In genomic region chr17:77426676-77427386, GRCh38 we compare ENCODE assay signal across 8 cellular contexts.
DNase-seq lines count a peak whose midpoint lies in the region; ATAC-seq and TF ChIP-seq lines count a peak whose summit lies in the region.

No MANE protein-coding gene starts in this region.

- H3K27ac ChIP-seq in cardiac muscle cell = peak overlapping the region; percentile 49

- peak overlapping the region; percentile 86 for H3K27ac Mint-ChIP-seq in dendritic cell treated with granulocyte-macrophage colony-stimulating factor and Interleukin-4, amounts not matched to agents 40 ng/mL and 50 ng/mL, for 4 days
- peak overlapping the region; percentile 79 to 98 (median 81) for H3K27ac Mint-ChIP-seq in nephron
- H3K27ac Mint-ChIP-seq in activated T-helper 1 cell treated with anti-CD3 and anti-CD28 coated beads, Interleukin-12 subunit alpha, Interleukin-12 subunit beta, Interleukin-2, Interleukin-4 antibody, amounts not matched to agents 30 ng/mL and 10 ng/mL and 1 ng/mL, durations not matched to agents 14 hours and 24 hours and 36 hours = no peak overlapping the region

- no peak for ATAC-seq in left ventricle myocardium superior
- ATAC-seq in GM19351 (IDR thresholded peaks at IDR 0.05; ENCODE audit: unreplicated experiment) = no peak

- H3K27me3 Mint-ChIP-seq in dendritic cell treated with granulocyte-macrophage colony-stimulating factor and Interleukin-4, amounts not matched to agents 40 ng/mL and 50 ng/mL, for 4 days = no peaks in the 10 kb centered on the region
- H3K27me3 Mint-ChIP-seq in nephron (ENCODE audit: low read depth) = peaks cover 3% of the 10 kb centered on the region
- no peaks in the 10 kb centered on the region for H3K27me3 Mint-ChIP-seq in activated T-helper 1 cell treated with anti-CD3 and anti-CD28 coated beads, Interleukin-12 subunit alpha, Interleukin-12 subunit beta, Interleukin-2, Interleukin-4 antibody, amounts not matched to agents 30 ng/mL and 10 ng/mL and 1 ng/mL, durations not matched to agents 14 hours and 24 hours and 36 hours (ENCODE audit: insufficient read depth)

- intact Hi-C loops in left ventricle myocardium superior (cut with micrococcal nuclease) = loop anchor here (10.0 kb wide), 1 partner anchor 102 kb away; no protein-coding TSS in a partner anchor
- intact Hi-C loops in dendritic cell treated with granulocyte-macrophage colony-stimulating factor and Interleukin-4, amounts not matched to agents 40 ng/mL and 50 ng/mL, for 4 days (cut with micrococcal nuclease) = loop anchor here (10.0 kb wide), 1 partner anchor 52 kb away; no protein-coding TSS in a partner anchor
- intact Hi-C loops in activated T-helper 1 cell treated with anti-CD3 and anti-CD28 coated beads, Interleukin-12 subunit alpha, Interleukin-12 subunit beta, Interleukin-2, Interleukin-4 antibody, amounts not matched to agents 30 ng/mL and 10 ng/mL and 1 ng/mL, durations not matched to agents 14 hours and 24 hours and 36 hours (cut with micrococcal nuclease) = no loop called here

- H3K4me1 Mint-ChIP-seq in dendritic cell treated with granulocyte-macrophage colony-stimulating factor and Interleukin-4, amounts not matched to agents 40 ng/mL and 50 ng/mL, for 4 days (ENCODE audit: low read depth) = peaks cover 86% of the 10 kb centered on the region
- peaks cover 83% of the 10 kb centered on the region for H3K4me1 Mint-ChIP-seq in nephron
- peaks cover 49% of the 10 kb centered on the region for H3K4me1 Mint-ChIP-seq in activated T-helper 1 cell treated with anti-CD3 and anti-CD28 coated beads, Interleukin-12 subunit alpha, Interleukin-12 subunit beta, Interleukin-2, Interleukin-4 antibody, amounts not matched to agents 30 ng/mL and 10 ng/mL and 1 ng/mL, durations not matched to agents 14 hours and 24 hours and 36 hours (ENCODE audit: low read depth)

- H3K4me3 Mint-ChIP-seq in dendritic cell treated with granulocyte-macrophage colony-stimulating factor and Interleukin-4, amounts not matched to agents 40 ng/mL and 50 ng/mL, for 4 days = peak overlapping the region; percentile 21
- H3K4me3 Mint-ChIP-seq in nephron = peak overlapping the region in 2 of 3 experiments; percentile 38 to 42
- H3K4me3 Mint-ChIP-seq in activated T-helper 1 cell treated with anti-CD3 and anti-CD28 coated beads, Interleukin-12 subunit alpha, Interleukin-12 subunit beta, Interleukin-2, Interleukin-4 antibody, amounts not matched to agents 30 ng/mL and 10 ng/mL and 1 ng/mL, durations not matched to agents 14 hours and 24 hours and 36 hours = no peak overlapping the region

- DNase-seq in cardiac muscle cell (ENCODE audit: low read depth in 1 of 2, low spot score in 1 of 2) (no peak), left ventricle myocardium superior (no peak), NCI-H1048 (lab: John Stamatoyannopoulos, UW) (no peak), NCI-H345 treated with DMSO at 0.1 percent for 48 hours (lab: John Stamatoyannopoulos, UW; ENCODE audit: unreplicated experiment) (no peak)
- DNase-seq in activated T-helper 1 cell treated with anti-CD3 and anti-CD28 coated beads, Interleukin-12 subunit alpha, Interleukin-12 subunit beta, Interleukin-2, Interleukin-4 antibody, amounts not matched to agents 30 ng/mL and 10 ng/mL and 1 ng/mL, durations not matched to agents 14 hours and 24 hours and 36 hours (ENCODE audit: low spot score) = no peak

- peaks cover 26% of the 10 kb centered on the region for H3K4me1 ChIP-seq in cardiac muscle cell (ENCODE audit: low read depth)

- no peaks in the 10 kb centered on the region for H3K9me3 ChIP-seq in cardiac muscle cell (ENCODE audit: low read depth)

- peaks cover 33% of the 10 kb centered on the region for H3K36me3 Mint-ChIP-seq in dendritic cell treated with granulocyte-macrophage colony-stimulating factor and Interleukin-4, amounts not matched to agents 40 ng/mL and 50 ng/mL, for 4 days (ENCODE audit: low read depth)
- H3K36me3 Mint-ChIP-seq in nephron (ENCODE audit: low read depth) = no peaks in the 10 kb centered on the region
- H3K36me3 Mint-ChIP-seq in activated T-helper 1 cell treated with anti-CD3 and anti-CD28 coated beads, Interleukin-12 subunit alpha, Interleukin-12 subunit beta, Interleukin-2, Interleukin-4 antibody, amounts not matched to agents 30 ng/mL and 10 ng/mL and 1 ng/mL, durations not matched to agents 14 hours and 24 hours and 36 hours (ENCODE audit: low read depth) = peaks cover 3% of the 10 kb centered on the region

- H3K27me3 ChIP-seq in cardiac muscle cell = no peaks in the 10 kb centered on the region

- no peaks in the 10 kb centered on the region for H3K36me3 ChIP-seq in cardiac muscle cell

- no peaks in the 10 kb centered on the region for H3K9me3 Mint-ChIP-seq in dendritic cell treated with granulocyte-macrophage colony-stimulating factor and Interleukin-4, amounts not matched to agents 40 ng/mL and 50 ng/mL, for 4 days
- H3K9me3 Mint-ChIP-seq in nephron = no peaks in the 10 kb centered on the region
- H3K9me3 Mint-ChIP-seq in activated T-helper 1 cell treated with anti-CD3 and anti-CD28 coated beads, Interleukin-12 subunit alpha, Interleukin-12 subunit beta, Interleukin-2, Interleukin-4 antibody, amounts not matched to agents 30 ng/mL and 10 ng/mL and 1 ng/mL, durations not matched to agents 14 hours and 24 hours and 36 hours = no peaks in the 10 kb centered on the region

- TF ChIP-seq CTCF in cardiac muscle cell (IDR thresholded peaks at IDR 0.05; ENCODE audit: low read depth, low read length) = no peak
- no peak for TF ChIP-seq CTCF in nephron (IDR thresholded peaks at IDR 0.05; ENCODE audit: unreplicated experiment in 3 of 3)

- no peak overlapping the region for H3K4me3 ChIP-seq in cardiac muscle cell
